8 cellular contexts compared by ENCODE assay signal in the genomic region with DNA sequence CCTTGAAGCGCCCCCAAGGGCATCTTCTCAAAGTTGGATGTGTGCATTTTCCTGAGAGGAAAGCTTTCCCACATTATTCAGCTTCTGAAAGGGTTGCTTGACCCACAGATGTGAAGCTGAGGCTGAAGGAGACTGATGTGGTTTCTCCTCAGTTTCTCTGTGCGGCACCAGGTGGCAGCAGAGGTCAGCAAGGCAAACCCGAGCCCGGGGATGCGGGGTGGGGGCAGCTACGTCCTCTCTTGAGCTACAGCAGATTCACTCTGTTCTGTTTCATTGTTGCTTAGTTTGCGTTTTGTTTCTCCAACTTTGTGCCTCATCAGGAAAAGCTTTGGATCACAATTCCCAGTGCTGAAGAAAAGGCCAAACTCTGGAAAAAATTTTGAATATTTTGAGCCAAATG.
DNase-seq lines count a peak whose midpoint lies in the region; ATAC-seq and TF ChIP-seq lines count a peak whose summit lies in the region.
"Not testable (repeated sequence)": the region's sequence is repeated elsewhere in the genome, so short reads cannot be mapped to it uniquely, and the experiment has no call there.

No MANE protein-coding gene starts in this region.

- H3K27ac Mint-ChIP-seq in activated naive CD4-positive, alpha-beta T cell treated with anti-CD3 and anti-CD28 coated beads for 36 hours: not testable (repeated sequence)

- not testable (repeated sequence) for H3K9me3 Mint-ChIP-seq in activated naive CD4-positive, alpha-beta T cell treated with anti-CD3 and anti-CD28 coated beads for 36 hours

- 5 to 7% methylated on average over 6 of the region's 7 CpGs for WGBS in lung, 2 donors

- peak; percentile 90 for DNase-seq in BE2C
- DNase-seq in NB4 (ENCODE audit: low read depth); epithelial cell of proximal tubule (ENCODE audit: low read depth): not testable (repeated sequence)
- DNase-seq in activated CD4-positive, alpha-beta T cell treated with anti-CD3 and anti-CD28 coated beads, Interleukin-2, amount 50 U/mL, for 48 hours: peak; percentile 68 to 72
- peak; percentile 71 for DNase-seq in activated naive CD4-positive, alpha-beta T cell treated with anti-CD3 and anti-CD28 coated beads for 36 hours
- DNase-seq in lung (ENCODE audit: low spot score): peak; percentile 47
- DNase-seq in stimulated activated CD4-positive, alpha-beta T cell treated with anti-CD3 and anti-CD28 coated beads, Interleukin-12 subunit alpha, Interleukin-12 subunit beta, amount 100 ng/mL, for 24 hours (ENCODE audit: low read depth in 2 of 2): peak; percentile 37 to 56
- peak; percentile 23 to 31 for DNase-seq in stimulated activated CD8-positive, alpha-beta memory T cell treated with anti-CD3 and anti-CD28 coated beads, Interleukin-7, amount 100 ng/mL, for 4 hours (ENCODE audit: low read depth in 2 of 2)

- not testable (repeated sequence) for H3K9me3 ChIP-seq in BE2C; lung (ENCODE audit: control insufficient read depth in 2 of 2, insufficient read depth in 1 of 2, low read length in 1 of 2)

- not testable (repeated sequence) for H3K27me3 Mint-ChIP-seq in activated naive CD4-positive, alpha-beta T cell treated with anti-CD3 and anti-CD28 coated beads for 36 hours (ENCODE audit: low read depth)

- TF ChIP-seq CTCF in BE2C (IDR thresholded peaks at IDR 0.05; ENCODE audit: low read depth, low read length) (peak; percentile 38), NB4 (IDR thresholded peaks at IDR 0.05; ENCODE audit: low read depth, low read length) (peak; percentile 9), epithelial cell of proximal tubule (conservative IDR thresholded peaks at IDR 0.05; ENCODE audit: low read depth, low read length) (peak; percentile 35)
- not testable (repeated sequence) for TF ChIP-seq CTCF in lung (IDR thresholded peaks at IDR 0.05; ENCODE audit: control extremely low read depth, extremely low read depth)

- not testable (repeated sequence) for ATAC-seq in lung (ENCODE audit: insufficient read depth, low FRiP score)

- H3K4me1 ChIP-seq in BE2C; lung (ENCODE audit: control insufficient read depth in 2 of 2, insufficient read depth in 2 of 2, low read length in 2 of 2): not testable (repeated sequence)

- TF ChIP-seq POLR2A in NB4 (IDR thresholded peaks at IDR 0.05; ENCODE audit: extremely low read depth, insufficient read length): not testable (repeated sequence)

- not testable (repeated sequence) for H3K4me1 Mint-ChIP-seq in activated naive CD4-positive, alpha-beta T cell treated with anti-CD3 and anti-CD28 coated beads for 36 hours (ENCODE audit: low read depth)

- not testable (repeated sequence) for H3K36me3 ChIP-seq in BE2C; lung (ENCODE audit: control insufficient read depth in 2 of 2, insufficient read depth in 2 of 2, low read length in 2 of 2)

- H3K4me3 Mint-ChIP-seq in activated naive CD4-positive, alpha-beta T cell treated with anti-CD3 and anti-CD28 coated beads for 36 hours: not testable (repeated sequence)

- intact Hi-C loops in activated naive CD4-positive, alpha-beta T cell treated with anti-CD3 and anti-CD28 coated beads for 36 hours (cut with micrococcal nuclease): not testable (repeated sequence)

- H3K27ac ChIP-seq in lung (ENCODE audit: low read depth in 1 of 2, low read length in 1 of 2): not testable (repeated sequence)

- H3K4me3 ChIP-seq in BE2C (ENCODE audit: low read depth, low read length); NB4 (ENCODE audit: low read depth, low read length); epithelial cell of proximal tubule (ENCODE audit: low read depth, low read length); lung: not testable (repeated sequence)

- CTCF ChIA-PET in activated naive CD4-positive, alpha-beta T cell treated with anti-CD3 and anti-CD28 coated beads for 36 hours (lab: Charles Lee): not testable (repeated sequence)

- not testable (repeated sequence) for H3K27me3 ChIP-seq in BE2C; lung (ENCODE audit: control insufficient read depth, insufficient read depth)

- H3K36me3 Mint-ChIP-seq in activated naive CD4-positive, alpha-beta T cell treated with anti-CD3 and anti-CD28 coated beads for 36 hours (ENCODE audit: low read depth): not testable (repeated sequence)
